Comparison of ENCODE assay signal across 9 cellular contexts in the genomic region with DNA sequence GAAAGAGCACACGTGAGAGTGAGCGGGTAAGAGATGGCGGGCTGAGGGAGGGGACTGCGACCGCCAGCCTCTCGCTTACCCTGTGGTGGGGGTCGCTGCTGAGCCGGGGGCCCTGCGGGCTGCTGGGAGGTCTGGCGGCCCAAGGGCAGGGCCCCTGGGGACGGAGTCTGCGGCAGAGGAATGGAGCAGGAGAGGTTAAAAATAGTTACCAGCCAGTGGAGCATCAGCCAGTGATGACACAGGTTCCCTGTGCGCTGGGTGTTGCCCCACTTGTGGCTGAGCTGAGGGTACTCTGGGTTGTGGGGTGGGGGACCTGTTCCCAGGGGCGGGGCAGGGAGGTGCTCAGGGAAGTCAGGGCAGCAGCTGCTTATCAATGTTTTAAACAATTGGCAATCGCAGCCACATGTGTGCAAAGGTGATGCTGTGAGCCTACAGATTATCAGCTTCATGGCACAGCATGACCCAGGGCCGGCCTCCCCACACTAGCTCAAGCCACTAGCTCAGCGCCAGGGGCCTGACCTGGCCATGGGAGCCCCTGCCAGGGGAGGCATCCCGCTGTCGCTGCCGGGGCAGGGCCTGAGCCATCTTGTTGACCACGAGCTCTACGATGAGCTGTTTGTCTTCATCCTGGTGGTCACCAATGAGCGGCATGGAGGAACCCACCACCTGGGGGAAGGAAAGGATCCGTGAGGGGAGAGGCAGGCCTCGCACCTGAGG. TPM values are rescaled to one million over a fixed set of nuclear protein-coding genes. Genes with fewer than 3 reads are reported as not detected.
DNase-seq lines count a peak whose midpoint lies in the region; ATAC-seq and TF ChIP-seq lines count a peak whose summit lies in the region.
"Had no signal": no experiment of that assay in that cellular context is flagged by ENCODE, and none has a peak within 500 bp of the region (broad histone marks: within the 10 kb centered on the region; RNA-seq: fewer than 3 reads in every experiment).

No MANE protein-coding gene starts in this region.

- H3K36me3 ChIP-seq in stomach: peaks cover 5 to 25% (median 22%) of the 10 kb centered on the region in 4 donors

- no peaks in the 10 kb centered on the region for H3K9me3 Mint-ChIP-seq in T-helper 2 cell treated with Interferon-gamma antibody and Interleukin-4, amounts not matched to agents 5 μg/mL and 100 μg/mL, for 36 hours

- peaks cover 13% of the 10 kb centered on the region for H3K4me1 Mint-ChIP-seq in T-helper 2 cell treated with Interferon-gamma antibody and Interleukin-4, amounts not matched to agents 5 μg/mL and 100 μg/mL, for 36 hours (ENCODE audit: low read depth)

- H3K4me3 Mint-ChIP-seq in T-helper 2 cell treated with Interferon-gamma antibody and Interleukin-4, amounts not matched to agents 5 μg/mL and 100 μg/mL, for 36 hours: no peak overlapping the region

- no peaks in the 10 kb centered on the region for H3K27me3 Mint-ChIP-seq in T-helper 2 cell treated with Interferon-gamma antibody and Interleukin-4, amounts not matched to agents 5 μg/mL and 100 μg/mL, for 36 hours (ENCODE audit: low read depth)

- peak; percentile 43 for DNase-seq in NB4 (ENCODE audit: low read depth)
- DNase-seq in coronary artery (ENCODE audit: low spot score): no peak
- peak; percentile 58 for DNase-seq in islet precursor cell
- DNase-seq in stomach: no peak
- DNase-seq in D341Med (ENCODE audit: low spot score): no peak
- no peak for DNase-seq in DMS 273 treated with DMSO at 0.1 percent for 48 hours (lab: John Stamatoyannopoulos, UW)
- DNase-seq in T-helper 2 cell treated with Interferon-gamma antibody and Interleukin-4, amounts not matched to agents 5 μg/mL and 100 μg/mL, for 36 hours (ENCODE audit: low spot score): no peak
- DNase-seq: activated CD4-positive, CD25-positive, alpha-beta regulatory T cell had no signal

- no peaks in the 10 kb centered on the region for H3K9me3 ChIP-seq in stomach

- peaks cover 23% of the 10 kb centered on the region for H3K36me3 Mint-ChIP-seq in T-helper 2 cell treated with Interferon-gamma antibody and Interleukin-4, amounts not matched to agents 5 μg/mL and 100 μg/mL, for 36 hours (ENCODE audit: low read depth)

- ATAC-seq in HG03354 (IDR thresholded peaks at IDR 0.05; ENCODE audit: poor library complexity, severe bottlenecking, unreplicated experiment): no peak

- peaks cover 0 to 40% (median 14%) of the 10 kb centered on the region in 4 donors for H3K4me1 ChIP-seq in stomach

- WGBS in stomach, 5 donors: 29 to 60% (median 41%) methylated on average over 11 to 25 of the region's 25 CpGs

- peak overlapping the region; percentile 41 to 87 for H3K27ac ChIP-seq in coronary artery
- H3K27ac ChIP-seq in stomach: peak overlapping the region in 4 of 5 donors; percentile 41 to 69 (median 56)

- TF ChIP-seq CTCF in NB4 (IDR thresholded peaks at IDR 0.05; ENCODE audit: low read depth, low read length): no peak
- no peak for TF ChIP-seq CTCF in coronary artery (IDR thresholded peaks at IDR 0.05)
- no peak for TF ChIP-seq CTCF in stomach (IDR thresholded peaks at IDR 0.05)

- no peak overlapping the region for H3K27ac Mint-ChIP-seq in T-helper 2 cell treated with Interferon-gamma antibody and Interleukin-4, amounts not matched to agents 5 μg/mL and 100 μg/mL, for 36 hours

- TF ChIP-seq POLR2A in NB4 (IDR thresholded peaks at IDR 0.05; ENCODE audit: extremely low read depth, insufficient read length) (no peak), stomach (IDR thresholded peaks at IDR 0.05) (no peak)

- intact Hi-C loops in stomach (cut with DNase I; ENCODE audit: low total_unique reads): no loop called here

- TF ChIP-seq EP300 in stomach (IDR thresholded peaks at IDR 0.05): no peak

- no peaks in the 10 kb centered on the region for H3K27me3 ChIP-seq in stomach

- H3K4me3 ChIP-seq in NB4 (ENCODE audit: low read depth, low read length) (no peak overlapping the region), coronary artery (peak overlapping the region; percentile 67), stomach (peak overlapping the region; percentile 1 to 29 (median 27))

RNA-seq across cellular contexts. Expression of a gene that starts 7.5 kb away (rescaled TPM):
- total RNA-seq in stomach: 100 to 1,000 TPM in 1 of 5 donors, 10 to 100 TPM in 4; 40.0 to 159 (median 93.3) TPM
- 100 to 1,000 TPM in 2 of 3 donors, 10 to 100 TPM in 1; 86.0 to 237 (median 103) TPM for polyA plus RNA-seq in stomach

RNA-seq across cellular contexts. Expression of a gene that starts 13.8 kb away (rescaled TPM):
- 100 to 1,000 TPM in 2 of 5 donors, 10 to 100 TPM in 3; 19.6 to 142 (median 47.8) TPM for total RNA-seq in stomach
- polyA plus RNA-seq in stomach: 10 to 100 TPM; 38.7 to 67.8 (median 49.9) TPM

RNA-seq across cellular contexts. Expression of a gene that starts 44.9 kb away (rescaled TPM):
- total RNA-seq in stomach: 1 to 10 TPM in 1 of 5 donors, not detected in 4; 1.5 TPM
- polyA plus RNA-seq in stomach: 1 to 10 TPM in 1 of 3 donors, under 1 TPM in 1, not detected in 1; 0.45 to 1.7 TPM

RNA-seq across cellular contexts. Expression of a gene that starts 55.0 kb away (rescaled TPM):
- total RNA-seq in stomach: 1 to 10 TPM in 2 of 5 donors, not detected in 3; 1.2 to 3.3 TPM
- polyA plus RNA-seq in stomach: 1 to 10 TPM; 1.4 to 3.4 (median 3.1) TPM

Comparison
In these comparisons a context has a peak if more than half of its experiments do, and no peak if none do; other contexts are left out.
1. DNase-seq: peak in NB4 (single experiment) and islet precursor cell (single experiment); none in coronary artery (single experiment), stomach (single experiment), D341Med (single experiment), DMS 273 treated with DMSO at 0.1 percent for 48 hours (single experiment) and T-helper 2 cell treated with Interferon-gamma antibody and Interleukin-4, amounts not matched to agents 5 μg/mL and 100 μg/mL, for 36 hours (single experiment).